ENCODE assay signal across 17 cellular contexts in the genomic region with DNA sequence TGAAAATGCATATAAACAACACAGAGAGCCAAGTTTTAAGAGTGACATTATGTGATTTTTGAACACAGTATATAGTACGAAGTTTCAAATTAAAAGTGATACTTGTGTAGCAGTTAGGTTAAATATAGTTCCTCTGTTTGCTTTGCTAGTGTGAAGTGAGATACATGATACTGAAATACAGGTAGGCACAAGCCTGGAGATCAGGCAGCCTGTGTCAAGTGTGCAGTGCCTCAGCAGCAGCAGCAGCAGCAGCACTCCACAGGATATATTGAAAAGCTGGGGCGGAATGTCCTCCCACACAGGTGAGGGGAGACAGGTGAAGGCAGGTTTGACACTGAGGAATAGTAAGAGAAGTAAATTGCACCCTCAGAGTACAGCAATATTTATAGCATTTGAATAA. TPM values are rescaled to one million over a fixed set of nuclear protein-coding genes. Genes with fewer than 3 reads are reported as not detected.
DNase-seq lines count a peak whose midpoint lies in the region; ATAC-seq and TF ChIP-seq lines count a peak whose summit lies in the region.
"Had no signal": no experiment of that assay in that cellular context is flagged by ENCODE, and none has a peak within 500 bp of the region (broad histone marks: within the 10 kb centered on the region; RNA-seq: fewer than 3 reads in every experiment).

No MANE protein-coding gene starts in this region.

- TF ChIP-seq CTCF in Caco-2 (IDR thresholded peaks at IDR 0.05; ENCODE audit: insufficient read depth in 1 of 2, low read depth in 1 of 2, low read length in 1 of 2, severe bottlenecking in 1 of 2, unreplicated experiment in 1 of 2) (no peak), HEK293 (tag by site-specific recombination; IDR thresholded peaks at IDR 0.05) (no peak), left lung (IDR thresholded peaks at IDR 0.05) (no peak)

- H3K36me3 Mint-ChIP-seq in Caco-2 (ENCODE audit: insufficient read depth, unreplicated experiment): peaks cover 6% of the 10 kb centered on the region
- H3K36me3 Mint-ChIP-seq in activated CD8-positive, alpha-beta memory T cell treated with anti-CD3 and anti-CD28 coated beads, Interleukin-2, amount 10 ng/mL, durations not matched to agents 7 days and 5 days: no peaks in the 10 kb centered on the region

- POLR2A ChIA-PET in Caco-2 (lab: Charles Lee) (interaction anchor here (1.2 kb wide), 1 partner anchor 48 kb away, joined by 3 read pairs; the partner anchor contains the start of gene CAMTA1), HEK293 (lab: Yijun Ruan, JAX) (no interaction called here)

- H3K4me3 ChIP-seq in Caco-2 (ENCODE audit: low read depth, low read length): no peak overlapping the region
- no peak overlapping the region for H3K4me3 ChIP-seq in HEK293 (ENCODE audit: low read depth, low read length)
- H3K4me3 ChIP-seq in left lung: no peak overlapping the region
- H3K4me3 ChIP-seq: lung, neural progenitor cell, vagina had no signal

- intact Hi-C loops in Caco-2 (cut with micrococcal nuclease; ENCODE audit: unreplicated experiment): no loop called here
- intact Hi-C loops in left lung (cut with DNase I): no loop called here

- H3K4me1 ChIP-seq in Caco-2 (peaks cover 12% of the 10 kb centered on the region), HEK293 (ENCODE audit: control insufficient read depth, insufficient read depth, low read length) (peaks cover 13% of the 10 kb centered on the region), left lung (peaks cover 4 to 10% of the 10 kb centered on the region in 2 donors)
- H3K4me1 ChIP-seq: neural progenitor cell, vagina had no signal

- no TSS peak for BruUV-seq in Caco-2 (replicated peaks; lab: Mats Ljungman, UMichigan)

- no peaks in the 10 kb centered on the region for H3K27me3 Mint-ChIP-seq in Caco-2 (ENCODE audit: insufficient read depth, unreplicated experiment)
- H3K27me3 Mint-ChIP-seq in activated CD8-positive, alpha-beta memory T cell treated with anti-CD3 and anti-CD28 coated beads, Interleukin-2, amount 10 ng/mL, durations not matched to agents 7 days and 5 days: no peaks in the 10 kb centered on the region

- no peaks in the 10 kb centered on the region for H3K36me3 ChIP-seq in Caco-2 (ENCODE audit: control insufficient read depth, insufficient read depth, low read length)
- peaks cover 4 to 9% of the 10 kb centered on the region in 2 experiments; a peak in 2 of 3 replicates for H3K36me3 ChIP-seq in HEK293 (ENCODE audit: control insufficient read depth in 2 of 2, insufficient read depth in 1 of 2, low read length in 2 of 2)
- H3K36me3 ChIP-seq in left lung: no peaks in the 10 kb centered on the region
- H3K36me3 ChIP-seq: neural progenitor cell, vagina had no signal

- peaks cover 13% of the 10 kb centered on the region for H3K4me1 Mint-ChIP-seq in Caco-2 (ENCODE audit: low read depth, unreplicated experiment)
- no peaks in the 10 kb centered on the region for H3K4me1 Mint-ChIP-seq in activated CD8-positive, alpha-beta memory T cell treated with anti-CD3 and anti-CD28 coated beads, Interleukin-2, amount 10 ng/mL, durations not matched to agents 7 days and 5 days

- CTCF ChIA-PET in Caco-2 (lab: Charles Lee): no interaction called here
- CTCF ChIA-PET in HEK293 (lab: Yijun Ruan, JAX): no interaction called here
- CTCF ChIA-PET in activated CD8-positive, alpha-beta memory T cell treated with anti-CD3 and anti-CD28 coated beads, Interleukin-2, amount 10 ng/mL, durations not matched to agents 7 days and 5 days (lab: Charles Lee): no interaction called here

- H3K27me3 ChIP-seq in Caco-2 (replicated peaks; ENCODE audit: control insufficient read depth, insufficient read depth, low read length) (no peaks in the 10 kb centered on the region), left lung (no peaks in the 10 kb centered on the region)
- H3K27me3 ChIP-seq: neural progenitor cell, vagina had no signal

- H3K9me3 Mint-ChIP-seq in Caco-2 (ENCODE audit: unreplicated experiment): no peaks in the 10 kb centered on the region
- no peaks in the 10 kb centered on the region for H3K9me3 Mint-ChIP-seq in activated CD8-positive, alpha-beta memory T cell treated with anti-CD3 and anti-CD28 coated beads, Interleukin-2, amount 10 ng/mL, durations not matched to agents 7 days and 5 days (ENCODE audit: low read depth)
- H3K9me3 Mint-ChIP-seq: neural progenitor cell had no signal

- H3K27ac ChIP-seq in HEK293 (ENCODE audit: extremely low read depth, low read depth, low read length) (no peak overlapping the region), left lung (no peak overlapping the region)
- H3K27ac ChIP-seq: HL-60, neural progenitor cell, vagina, VCaP had no signal

- H3K9me3 ChIP-seq in Caco-2 (no peaks in the 10 kb centered on the region), HEK293 (ENCODE audit: control insufficient read depth, insufficient read depth, low read depth, low read length) (no peaks in the 10 kb centered on the region), left lung (no peaks in the 10 kb centered on the region)
- H3K9me3 ChIP-seq: vagina had no signal

- no peak overlapping the region for H3K4me3 Mint-ChIP-seq in Caco-2 (ENCODE audit: unreplicated experiment)
- H3K4me3 Mint-ChIP-seq in activated CD8-positive, alpha-beta memory T cell treated with anti-CD3 and anti-CD28 coated beads, Interleukin-2, amount 10 ng/mL, durations not matched to agents 7 days and 5 days: no peak overlapping the region
- H3K4me3 Mint-ChIP-seq: neural progenitor cell had no signal

- DNase-seq in Caco-2: peak in 1 of 2 experiments; percentile 5
- DNase-seq in NCI-H510A (lab: John Stamatoyannopoulos, UW): peak; percentile 95
- DNase-seq in left lung: peak in 1 of 2 donors; percentile 46
- DNase-seq in activated CD8-positive, alpha-beta memory T cell treated with anti-CD3 and anti-CD28 coated beads, Interleukin-2, amount 10 ng/mL, durations not matched to agents 7 days and 5 days: no peak
- no peak for DNase-seq in activated CD4-positive, alpha-beta T cell treated with anti-CD3 and anti-CD28 coated beads, Interleukin-2, amount 50 U/mL, for 4 hours
- DNase-seq in stimulated activated CD4-positive, alpha-beta T cell treated with anti-CD3 and anti-CD28 coated beads, Interleukin-15, amount 100 ng/mL, for 24 hours: no peak
- DNase-seq in activated CD8-positive, alpha-beta memory T cell treated with anti-CD3 and anti-CD28 coated beads for 24 hours: no peak
- DNase-seq: activated gamma-delta T cell treated with Interleukin-2 at 50 U/mL for 16 hours; HCEC 1CT; stimulated activated CD4-positive, alpha-beta T cell treated with anti-CD3 and anti-CD28 coated beads, Interleukin-4, amount 100 ng/mL, for 24 hours; SW 1271 had no signal

- peak; percentile 78 for ATAC-seq in left lung
- no peak for ATAC-seq in activated CD8-positive, alpha-beta memory T cell treated with anti-CD3 and anti-CD28 coated beads, Interleukin-2, amount 10 ng/mL, durations not matched to agents 7 days and 5 days

- peak overlapping the region; percentile 24 for H3K27ac Mint-ChIP-seq in Caco-2 (ENCODE audit: unreplicated experiment)
- H3K27ac Mint-ChIP-seq in activated CD8-positive, alpha-beta memory T cell treated with anti-CD3 and anti-CD28 coated beads, Interleukin-2, amount 10 ng/mL, durations not matched to agents 7 days and 5 days: no peak overlapping the region
- H3K27ac Mint-ChIP-seq: neural progenitor cell had no signal

TF ChIP-seq in HEK293, 187 proteins besides CTCF, POLR2A, EP300 and RAD21:
- TF ChIP-seq ZNF837 (tag by site-specific recombination; IDR thresholded peaks at IDR 0.05) (no peak), OSR2 (tag by site-specific recombination; IDR thresholded peaks at IDR 0.05) (peak; percentile 10; the same call in 1 of the 2 replicates), TCF7L2 (IDR thresholded peaks at IDR 0.05; ENCODE audit: borderline replicate concordance, low read depth, low read length) (no peak), ZNF350 (tag by site-specific recombination; IDR thresholded peaks at IDR 0.05) (no peak), ZNF664 (tag by site-specific recombination; IDR thresholded peaks at IDR 0.05) (peak; percentile 80), ZBTB20 (tag by site-specific recombination; IDR thresholded peaks at IDR 0.05) (no peak)
- TF ChIP-seq, protein P1, sequence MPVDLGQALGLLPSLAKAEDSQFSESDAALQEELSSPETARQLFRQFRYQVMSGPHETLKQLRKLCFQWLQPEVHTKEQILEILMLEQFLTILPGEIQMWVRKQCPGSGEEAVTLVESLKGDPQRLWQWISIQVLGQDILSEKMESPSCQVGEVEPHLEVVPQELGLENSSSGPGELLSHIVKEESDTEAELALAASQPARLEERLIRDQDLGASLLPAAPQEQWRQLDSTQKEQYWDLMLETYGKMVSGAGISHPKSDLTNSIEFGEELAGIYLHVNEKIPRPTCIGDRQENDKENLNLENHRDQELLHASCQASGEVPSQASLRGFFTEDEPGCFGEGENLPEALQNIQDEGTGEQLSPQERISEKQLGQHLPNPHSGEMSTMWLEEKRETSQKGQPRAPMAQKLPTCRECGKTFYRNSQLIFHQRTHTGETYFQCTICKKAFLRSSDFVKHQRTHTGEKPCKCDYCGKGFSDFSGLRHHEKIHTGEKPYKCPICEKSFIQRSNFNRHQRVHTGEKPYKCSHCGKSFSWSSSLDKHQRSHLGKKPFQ (tag by site-specific recombination; IDR thresholded peaks at IDR 0.05): peak; percentile 81
TF ChIP-seq in HEK293: peak in this region for 3.

RNA-seq across cellular contexts. Expression of gene CAMTA1, which starts 47.5 kb away (rescaled TPM):
- 60.0 and 61.4 TPM in 2 replicates for total RNA-seq in Caco-2 (2022)
- 10 to 100 TPM; 56.9 to 69.1 TPM for total RNA-seq in left lung
- total RNA-seq in activated CD8-positive, alpha-beta memory T cell treated with anti-CD3 and anti-CD28 coated beads, Interleukin-2, amount 10 ng/mL, durations not matched to agents 7 days and 5 days: 10 to 100 TPM; 42.8 to 43.2 TPM
